Comparison of ENCODE assay signal across 16 cellular contexts in genomic region chr6:125831660-125832059, GRCh38. TPM values are rescaled to one million over a fixed set of nuclear protein-coding genes. Genes with fewer than 3 reads are reported as not detected.
DNase-seq lines count a peak whose midpoint lies in the region; ATAC-seq and TF ChIP-seq lines count a peak whose summit lies in the region.
"Had no signal": no experiment of that assay in that cellular context is flagged by ENCODE, and none has a peak within 500 bp of the region (broad histone marks: within the 10 kb centered on the region; RNA-seq: fewer than 3 reads in every experiment).

No MANE protein-coding gene starts in this region.

- WGBS in spleen, 5 donors = 61 to 75% (median 66%) methylated on average over 5 of the region's 5 CpGs

- no peaks in the 10 kb centered on the region for H3K27me3 ChIP-seq in spleen (replicated peaks in 1 of 7)
- H3K27me3 ChIP-seq in left ventricle myocardium inferior (ENCODE audit: low read depth) = no peaks in the 10 kb centered on the region
- H3K27me3 ChIP-seq: ascending aorta had no signal

- H3K4me1 Mint-ChIP-seq in activated naive CD4-positive, alpha-beta T cell treated with anti-CD3 and anti-CD28 coated beads, Interleukin-2, amount 50 U/mL, for 24 hours = peaks cover 80% of the 10 kb centered on the region
- H3K4me1 Mint-ChIP-seq in activated naive CD8-positive, alpha-beta T cell treated with anti-CD3 and anti-CD28 coated beads, Interleukin-2, amount 10 ng/mL, durations not matched to agents 7 days and 5 days = peaks cover 41% of the 10 kb centered on the region

- peak overlapping the region; percentile 83 for H3K4me3 Mint-ChIP-seq in activated naive CD4-positive, alpha-beta T cell treated with anti-CD3 and anti-CD28 coated beads, Interleukin-2, amount 50 U/mL, for 24 hours
- H3K4me3 Mint-ChIP-seq in activated naive CD8-positive, alpha-beta T cell treated with anti-CD3 and anti-CD28 coated beads, Interleukin-2, amount 10 ng/mL, durations not matched to agents 7 days and 5 days = no peak overlapping the region

- no peaks in the 10 kb centered on the region for H3K9me3 ChIP-seq in spleen
- no peaks in the 10 kb centered on the region for H3K9me3 ChIP-seq in left ventricle myocardium inferior (replicated peaks)
- H3K9me3 ChIP-seq: ascending aorta, HAP-1 had no signal

- peaks cover 31 to 92% (median 77%) of the 10 kb centered on the region in 6 donors for H3K4me1 ChIP-seq in spleen
- peaks cover 62% of the 10 kb centered on the region for H3K4me1 ChIP-seq in left ventricle myocardium inferior
- H3K4me1 ChIP-seq: HAP-1 had no signal

- H3K4me3 ChIP-seq in spleen (no peak overlapping the region), left ventricle myocardium inferior (no peak overlapping the region)
- H3K4me3 ChIP-seq: ascending aorta, HAP-1 had no signal

- no peaks in the 10 kb centered on the region for H3K27me3 Mint-ChIP-seq in activated naive CD4-positive, alpha-beta T cell treated with anti-CD3 and anti-CD28 coated beads, Interleukin-2, amount 50 U/mL, for 24 hours
- no peaks in the 10 kb centered on the region for H3K27me3 Mint-ChIP-seq in activated naive CD8-positive, alpha-beta T cell treated with anti-CD3 and anti-CD28 coated beads, Interleukin-2, amount 10 ng/mL, durations not matched to agents 7 days and 5 days

- POLR2A ChIA-PET in activated naive CD8-positive, alpha-beta T cell treated with anti-CD3 and anti-CD28 coated beads, Interleukin-2, amount 10 ng/mL, durations not matched to agents 7 days and 5 days (lab: Charles Lee) = interaction anchor here (1.4 kb wide), 1 partner anchor 41 kb away, joined by 6 read pairs; the partner anchor contains the start of gene NCOA7

- H3K36me3 ChIP-seq in spleen (peaks cover 0 to 1% (median 0%) of the 10 kb centered on the region in 6 donors), left ventricle myocardium inferior (no peaks in the 10 kb centered on the region)
- H3K36me3 ChIP-seq: ascending aorta, HAP-1, WERI-Rb-1 had no signal

- H3K36me3 Mint-ChIP-seq in activated naive CD4-positive, alpha-beta T cell treated with anti-CD3 and anti-CD28 coated beads, Interleukin-2, amount 50 U/mL, for 24 hours = peaks cover 9% of the 10 kb centered on the region
- H3K36me3 Mint-ChIP-seq in activated naive CD8-positive, alpha-beta T cell treated with anti-CD3 and anti-CD28 coated beads, Interleukin-2, amount 10 ng/mL, durations not matched to agents 7 days and 5 days = peaks cover 4% of the 10 kb centered on the region

- ATAC-seq in HG02981 (IDR thresholded peaks at IDR 0.05; ENCODE audit: unreplicated experiment) = peak; percentile 30
- no peak for ATAC-seq in activated naive CD8-positive, alpha-beta T cell treated with anti-CD3 and anti-CD28 coated beads, Interleukin-2, amount 10 ng/mL, durations not matched to agents 7 days and 5 days (ENCODE audit: low read depth)
- no peak for ATAC-seq in HG03460 (IDR thresholded peaks at IDR 0.05; ENCODE audit: unreplicated experiment)
- ATAC-seq: Panc1 had no signal

- TF ChIP-seq POLR2A in spleen (IDR thresholded peaks at IDR 0.05) = no peak

- no peak for TF ChIP-seq CTCF in spleen (IDR thresholded peaks at IDR 0.05 in 8 of 11, conservative IDR thresholded peaks at IDR 0.05 in 3 of 11)
- TF ChIP-seq CTCF in left ventricle myocardium inferior (IDR thresholded peaks at IDR 0.05; ENCODE audit: borderline replicate concordance) = no peak

- peak overlapping the region; percentile 96 for H3K27ac Mint-ChIP-seq in activated naive CD4-positive, alpha-beta T cell treated with anti-CD3 and anti-CD28 coated beads, Interleukin-2, amount 50 U/mL, for 24 hours
- peak overlapping the region; percentile 1 for H3K27ac Mint-ChIP-seq in activated naive CD8-positive, alpha-beta T cell treated with anti-CD3 and anti-CD28 coated beads, Interleukin-2, amount 10 ng/mL, durations not matched to agents 7 days and 5 days

- no peak for DNase-seq in activated naive CD4-positive, alpha-beta T cell treated with Interleukin-2 at 50 U/mL for 16 hours
- no peak for DNase-seq in activated naive CD8-positive, alpha-beta T cell treated with anti-CD3 and anti-CD28 coated beads, Interleukin-2, amount 10 ng/mL, durations not matched to agents 7 days and 5 days
- DNase-seq in spleen (no peak), left ventricle myocardium inferior (no peak), ureter (ENCODE audit: low spot score) (no peak)
- DNase-seq: DMS153; NCI-H2029; NCI-H524 treated with DMSO at 0.1 percent for 48 hours; stimulated activated CD4-positive, alpha-beta T cell treated with anti-CD3 and anti-CD28 coated beads, Interleukin-4, amount 100 ng/mL, for 4 hours; WERI-Rb-1 had no signal

- intact Hi-C loops in spleen (cut with DNase I; ENCODE audit: low total_unique reads) = no loop called here
- intact Hi-C loops in left ventricle myocardium inferior (cut with micrococcal nuclease) = no loop called here

- H3K27ac ChIP-seq in spleen (peak overlapping the region in 7 of 8 donors; percentile 5 to 83 (median 72)), left ventricle myocardium inferior (replicated peaks) (no peak overlapping the region)
- H3K27ac ChIP-seq: WERI-Rb-1 had no signal

- H3K9me3 Mint-ChIP-seq in activated naive CD4-positive, alpha-beta T cell treated with anti-CD3 and anti-CD28 coated beads, Interleukin-2, amount 50 U/mL, for 24 hours = no peaks in the 10 kb centered on the region
- no peaks in the 10 kb centered on the region for H3K9me3 Mint-ChIP-seq in activated naive CD8-positive, alpha-beta T cell treated with anti-CD3 and anti-CD28 coated beads, Interleukin-2, amount 10 ng/mL, durations not matched to agents 7 days and 5 days

RNA-seq across cellular contexts. Expression of gene NCOA7, which starts 40.9 kb away (rescaled TPM):
- 10 to 100 TPM; 51.1 to 58.6 TPM for total RNA-seq in activated naive CD8-positive, alpha-beta T cell treated with anti-CD3 and anti-CD28 coated beads, Interleukin-2, amount 10 ng/mL, durations not matched to agents 7 days and 5 days
- total RNA-seq in spleen (10 to 100 TPM; 27.9 to 84.3 (median 50.7) TPM), left ventricle myocardium inferior (10.3 TPM), ureter (62.8 TPM)
- 10 to 100 TPM; 11.8 to 18.2 (median 12.9) TPM for polyA plus RNA-seq in spleen
